1 cellular context compared by ENCODE assay signal in the genomic region with DNA sequence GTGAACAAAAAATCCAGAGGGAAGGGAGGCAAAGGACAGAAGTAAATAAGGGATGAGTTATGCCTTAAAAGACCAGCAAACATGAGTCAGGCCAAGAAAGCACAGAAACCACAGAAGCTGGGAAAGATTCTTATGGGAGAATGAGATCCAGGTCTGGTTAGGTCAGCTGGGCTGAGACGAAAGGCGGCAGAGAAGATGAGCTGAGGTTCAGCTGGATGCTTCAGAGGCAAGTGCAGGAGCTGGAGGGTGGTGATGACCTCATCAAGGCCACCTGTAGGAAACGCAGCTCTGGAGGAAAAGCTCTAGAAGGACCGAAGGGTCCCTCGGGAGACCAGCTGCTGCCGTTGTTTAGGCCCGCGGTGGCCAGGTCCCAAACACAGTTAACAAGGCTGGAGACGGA.
TF ChIP-seq lines count a peak whose summit lies in the region.

No MANE protein-coding gene starts in this region.

TF ChIP-seq in HepG2, 621 proteins besides CTCF, POLR2A, EP300 and RAD21:
- TF ChIP-seq ATF7 (IDR thresholded peaks at IDR 0.05) = 0 out of 2 replicates have a peak, but pooled peaks have one; percentile 41
- TF ChIP-seq ATF7 (CRISPR knock-in tag; IDR thresholded peaks at IDR 0.05) = no peak
- TF ChIP-seq SCMH1 (CRISPR knock-in tag; IDR thresholded peaks at IDR 0.05; ENCODE audit: borderline replicate concordance) = no peak
